Comparison of ENCODE assay signal across 21 cellular contexts in the genomic region with DNA sequence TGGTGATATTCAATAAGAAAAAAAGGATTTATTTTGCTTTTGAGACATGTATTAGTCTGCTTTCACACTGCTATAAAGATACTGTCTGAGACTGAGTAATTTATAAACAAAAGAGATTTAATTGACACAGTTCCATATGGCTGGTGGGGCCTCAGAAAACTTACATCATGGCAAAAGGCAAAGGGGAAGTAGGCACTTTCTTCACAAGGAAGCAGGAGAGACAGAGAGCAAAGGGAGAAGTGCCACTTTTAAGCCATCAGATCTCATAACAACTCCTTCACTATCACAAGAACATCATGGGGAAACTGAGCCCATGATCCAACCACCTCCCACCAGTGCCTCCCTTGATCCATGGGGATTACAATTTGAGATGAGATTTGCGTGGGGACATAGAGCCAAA. TPM values are rescaled to one million over a fixed set of nuclear protein-coding genes. Genes with fewer than 3 reads are reported as not detected.
DNase-seq lines count a peak whose midpoint lies in the region; ATAC-seq and TF ChIP-seq lines count a peak whose summit lies in the region.
"Had no signal": no experiment of that assay in that cellular context is flagged by ENCODE, and none has a peak within 500 bp of the region (broad histone marks: within the 10 kb centered on the region; RNA-seq: fewer than 3 reads in every experiment).

No MANE protein-coding gene starts in this region.

- DNase-seq in KBM-7 (peak; percentile 43), NOMO-1 treated with DMSO at 0.1 percent for 48 hours (lab: John Stamatoyannopoulos, UW; ENCODE audit: unreplicated experiment) (peak; percentile 78), SKM-1 treated with dmso at 0.1 percent for 144 hours (lab: John Stamatoyannopoulos, UW; ENCODE audit: unreplicated experiment) (peak; percentile 9), upper lobe of right lung (no peak), NCI-H524 (lab: John Stamatoyannopoulos, UW) (no peak), NCI-H69 (lab: John Stamatoyannopoulos, UW) (no peak)
- no peak for DNase-seq in activated CD4-positive, CD25-positive, alpha-beta regulatory T cell treated with anti-CD3 and anti-CD28 coated beads, Interleukin-2, amount 50 U/mL, for 72 hours
- DNase-seq: CD8-positive, alpha-beta memory T cell; DMS79; H7; IMR-90; MM.1S; NCI-H1417; NCI-H187; NCI-H2107; NCI-H510A treated with DMSO at 0.1 percent for 48 hours; Right ventricle myocardium superior; T-helper 17 cell had no signal

- H3K27me3 ChIP-seq in upper lobe of right lung: no peaks in the 10 kb centered on the region
- H3K27me3 ChIP-seq: BLaER1 treated with 17β-estradiol and CSF1 and Interleukin-3, amounts not matched to agents 10 nM and 100 nM had no signal

- no peaks in the 10 kb centered on the region for H3K4me1 ChIP-seq in upper lobe of right lung
- H3K4me1 ChIP-seq: A549 had no signal

- in situ Hi-C loops in KBM-7 (cut with MboI; ENCODE audit: low pct_unique_long_range_greater_than_20kb, low sequenced_read_pairs): no loop called here

- no peak overlapping the region for H3K27ac ChIP-seq in upper lobe of right lung
- H3K27ac ChIP-seq: A549; BLaER1 treated with 17β-estradiol and CSF1 and Interleukin-3, amounts not matched to agents 10 nM and 100 nM had no signal

- no peaks in the 10 kb centered on the region for H3K36me3 ChIP-seq in upper lobe of right lung
- H3K36me3 ChIP-seq: BLaER1 treated with 17β-estradiol and CSF1 and Interleukin-3, amounts not matched to agents 10 nM and 100 nM had no signal

- TF ChIP-seq CTCF in upper lobe of right lung (IDR thresholded peaks at IDR 0.05): no peak

- H3K9me3 ChIP-seq in upper lobe of right lung: no peaks in the 10 kb centered on the region
- H3K9me3 ChIP-seq: A549 had no signal

- intact Hi-C loops in upper lobe of right lung (cut with DNase I): no loop called here

- peak; percentile 76 for ATAC-seq in upper lobe of right lung
- ATAC-seq: A549, SK-N-SH treated with all-trans-retinoic acid at 6 μM for 48 hours, T-helper 17 cell had no signal

- no peak overlapping the region for H3K4me3 ChIP-seq in upper lobe of right lung
- H3K4me3 ChIP-seq: A549; BLaER1 treated with 17β-estradiol and CSF1 and Interleukin-3, amounts not matched to agents 10 nM and 100 nM had no signal

RNA-seq across cellular contexts. Expression of gene BHLHE41, which starts 43.9 kb away (rescaled TPM):
- total RNA-seq in upper lobe of right lung: 104 TPM
- total RNA-seq: CD8-positive, alpha-beta memory T cell had no signal

Comparison
In these comparisons a context has a peak if more than half of its experiments do, and no peak if none do; other contexts are left out.
1. DNase-seq: peak in KBM-7 (single experiment), NOMO-1 treated with DMSO at 0.1 percent for 48 hours (single experiment) and SKM-1 treated with dmso at 0.1 percent for 144 hours (single experiment); none in upper lobe of right lung (single experiment), NCI-H524 (0 of 2), activated CD4-positive, CD25-positive, alpha-beta regulatory T cell treated with anti-CD3 and anti-CD28 coated beads, Interleukin-2, amount 50 U/mL, for 72 hours (single experiment) and NCI-H69 (single experiment).